Comparison of ENCODE assay signal across 1 cellular context in the genomic region with DNA sequence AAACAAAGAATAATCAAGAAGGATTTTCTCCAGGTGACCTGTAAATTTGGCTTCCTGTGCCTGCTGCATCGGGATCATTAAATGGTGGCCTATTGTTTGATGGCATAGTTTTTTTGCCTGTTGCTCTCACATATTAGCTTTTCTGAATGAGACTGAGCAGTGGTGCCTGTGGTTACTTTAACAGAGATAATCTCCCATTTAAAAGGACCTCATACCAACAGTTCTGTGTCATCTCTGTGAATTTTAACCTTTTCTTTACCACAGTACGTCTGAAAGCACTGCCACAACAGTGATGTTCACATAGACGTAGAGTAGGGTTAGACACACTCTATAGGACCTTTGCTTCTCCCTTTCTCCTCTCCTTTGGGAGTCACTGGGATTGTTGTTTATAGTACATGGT.
TF ChIP-seq lines count a peak whose summit lies in the region.

No MANE protein-coding gene starts in this region.

TF ChIP-seq in WTC11, 78 proteins besides CTCF, POLR2A, EP300 and RAD21:
- TF ChIP-seq NR3C1 (CRISPR knock-in tag; conservative IDR thresholded peaks at IDR 0.05; ENCODE audit: low read depth) (no peak), SOX15 (CRISPR knock-in tag; IDR thresholded peaks at IDR 0.05) (no peak), HMGA2 (CRISPR knock-in tag; IDR thresholded peaks at IDR 0.05) (no peak), JUN (CRISPR knock-in tag; IDR thresholded peaks at IDR 0.05) (no peak), ZNF138 (CRISPR knock-in tag; conservative IDR thresholded peaks at IDR 0.05) (no peak), JAZF1 (CRISPR knock-in tag; IDR thresholded peaks at IDR 0.05) (no peak), ZNF317 (CRISPR knock-in tag; IDR thresholded peaks at IDR 0.05; ENCODE audit: borderline replicate concordance, low read depth) (no peak), KAT7 (CRISPR knock-in tag; IDR thresholded peaks at IDR 0.05; ENCODE audit: borderline replicate concordance) (no peak), ZNF671 (CRISPR knock-in tag; IDR thresholded peaks at IDR 0.05) (no peak), NR1H2 (CRISPR knock-in tag; IDR thresholded peaks at IDR 0.05) (no peak), RORB (CRISPR knock-in tag; IDR thresholded peaks at IDR 0.05) (no peak), MXD4 (CRISPR knock-in tag; IDR thresholded peaks at IDR 0.05; ENCODE audit: borderline replicate concordance) (no peak), GRHL2 (CRISPR knock-in tag; IDR thresholded peaks at IDR 0.05; ENCODE audit: insufficient replicate concordance, severe bottlenecking) (no peak)
- TF ChIP-seq, protein P1, sequence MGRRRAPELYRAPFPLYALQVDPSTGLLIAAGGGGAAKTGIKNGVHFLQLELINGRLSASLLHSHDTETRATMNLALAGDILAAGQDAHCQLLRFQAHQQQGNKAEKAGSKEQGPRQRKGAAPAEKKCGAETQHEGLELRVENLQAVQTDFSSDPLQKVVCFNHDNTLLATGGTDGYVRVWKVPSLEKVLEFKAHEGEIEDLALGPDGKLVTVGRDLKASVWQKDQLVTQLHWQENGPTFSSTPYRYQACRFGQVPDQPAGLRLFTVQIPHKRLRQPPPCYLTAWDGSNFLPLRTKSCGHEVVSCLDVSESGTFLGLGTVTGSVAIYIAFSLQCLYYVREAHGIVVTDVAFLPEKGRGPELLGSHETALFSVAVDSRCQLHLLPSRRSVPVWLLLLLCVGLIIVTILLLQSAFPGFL (CRISPR knock-in tag; IDR thresholded peaks at IDR 0.05; ENCODE audit: borderline replicate concordance), result no peak
- TF ChIP-seq, protein P2, sequence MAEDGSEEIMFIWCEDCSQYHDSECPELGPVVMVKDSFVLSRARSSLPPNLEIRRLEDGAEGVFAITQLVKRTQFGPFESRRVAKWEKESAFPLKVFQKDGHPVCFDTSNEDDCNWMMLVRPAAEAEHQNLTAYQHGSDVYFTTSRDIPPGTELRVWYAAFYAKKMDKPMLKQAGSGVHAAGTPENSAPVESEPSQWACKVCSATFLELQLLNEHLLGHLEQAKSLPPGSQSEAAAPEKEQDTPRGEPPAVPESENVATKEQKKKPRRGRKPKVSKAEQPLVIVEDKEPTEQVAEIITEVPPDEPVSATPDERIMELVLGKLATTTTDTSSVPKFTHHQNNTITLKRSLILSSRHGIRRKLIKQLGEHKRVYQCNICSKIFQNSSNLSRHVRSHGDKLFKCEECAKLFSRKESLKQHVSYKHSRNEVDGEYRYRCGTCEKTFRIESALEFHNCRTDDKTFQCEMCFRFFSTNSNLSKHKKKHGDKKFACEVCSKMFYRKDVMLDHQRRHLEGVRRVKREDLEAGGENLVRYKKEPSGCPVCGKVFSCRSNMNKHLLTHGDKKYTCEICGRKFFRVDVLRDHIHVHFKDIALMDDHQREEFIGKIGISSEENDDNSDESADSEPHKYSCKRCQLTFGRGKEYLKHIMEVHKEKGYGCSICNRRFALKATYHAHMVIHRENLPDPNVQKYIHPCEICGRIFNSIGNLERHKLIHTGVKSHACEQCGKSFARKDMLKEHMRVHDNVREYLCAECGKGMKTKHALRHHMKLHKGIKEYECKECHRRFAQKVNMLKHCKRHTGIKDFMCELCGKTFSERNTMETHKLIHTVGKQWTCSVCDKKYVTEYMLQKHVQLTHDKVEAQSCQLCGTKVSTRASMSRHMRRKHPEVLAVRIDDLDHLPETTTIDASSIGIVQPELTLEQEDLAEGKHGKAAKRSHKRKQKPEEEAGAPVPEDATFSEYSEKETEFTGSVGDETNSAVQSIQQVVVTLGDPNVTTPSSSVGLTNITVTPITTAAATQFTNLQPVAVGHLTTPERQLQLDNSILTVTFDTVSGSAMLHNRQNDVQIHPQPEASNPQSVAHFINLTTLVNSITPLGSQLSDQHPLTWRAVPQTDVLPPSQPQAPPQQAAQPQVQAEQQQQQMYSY (CRISPR knock-in tag; IDR thresholded peaks at IDR 0.05), result no peak
- TF ChIP-seq, protein P3, sequence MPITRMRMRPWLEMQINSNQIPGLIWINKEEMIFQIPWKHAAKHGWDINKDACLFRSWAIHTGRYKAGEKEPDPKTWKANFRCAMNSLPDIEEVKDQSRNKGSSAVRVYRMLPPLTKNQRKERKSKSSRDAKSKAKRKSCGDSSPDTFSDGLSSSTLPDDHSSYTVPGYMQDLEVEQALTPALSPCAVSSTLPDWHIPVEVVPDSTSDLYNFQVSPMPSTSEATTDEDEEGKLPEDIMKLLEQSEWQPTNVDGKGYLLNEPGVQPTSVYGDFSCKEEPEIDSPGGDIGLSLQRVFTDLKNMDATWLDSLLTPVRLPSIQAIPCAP (CRISPR knock-in tag; IDR thresholded peaks at IDR 0.05), result no peak
- TF ChIP-seq, protein P4, sequence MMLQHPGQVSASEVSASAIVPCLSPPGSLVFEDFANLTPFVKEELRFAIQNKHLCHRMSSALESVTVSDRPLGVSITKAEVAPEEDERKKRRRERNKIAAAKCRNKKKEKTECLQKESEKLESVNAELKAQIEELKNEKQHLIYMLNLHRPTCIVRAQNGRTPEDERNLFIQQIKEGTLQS (CRISPR knock-in tag; conservative IDR thresholded peaks at IDR 0.05), result no peak
- TF ChIP-seq, protein P5, sequence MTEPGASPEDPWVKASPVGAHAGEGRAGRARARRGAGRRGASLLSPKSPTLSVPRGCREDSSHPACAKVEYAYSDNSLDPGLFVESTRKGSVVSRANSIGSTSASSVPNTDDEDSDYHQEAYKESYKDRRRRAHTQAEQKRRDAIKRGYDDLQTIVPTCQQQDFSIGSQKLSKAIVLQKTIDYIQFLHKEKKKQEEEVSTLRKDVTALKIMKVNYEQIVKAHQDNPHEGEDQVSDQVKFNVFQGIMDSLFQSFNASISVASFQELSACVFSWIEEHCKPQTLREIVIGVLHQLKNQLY (CRISPR knock-in tag; IDR thresholded peaks at IDR 0.05), result no peak
